Comparison of ENCODE assay signal across 1 cellular context in the genomic region with DNA sequence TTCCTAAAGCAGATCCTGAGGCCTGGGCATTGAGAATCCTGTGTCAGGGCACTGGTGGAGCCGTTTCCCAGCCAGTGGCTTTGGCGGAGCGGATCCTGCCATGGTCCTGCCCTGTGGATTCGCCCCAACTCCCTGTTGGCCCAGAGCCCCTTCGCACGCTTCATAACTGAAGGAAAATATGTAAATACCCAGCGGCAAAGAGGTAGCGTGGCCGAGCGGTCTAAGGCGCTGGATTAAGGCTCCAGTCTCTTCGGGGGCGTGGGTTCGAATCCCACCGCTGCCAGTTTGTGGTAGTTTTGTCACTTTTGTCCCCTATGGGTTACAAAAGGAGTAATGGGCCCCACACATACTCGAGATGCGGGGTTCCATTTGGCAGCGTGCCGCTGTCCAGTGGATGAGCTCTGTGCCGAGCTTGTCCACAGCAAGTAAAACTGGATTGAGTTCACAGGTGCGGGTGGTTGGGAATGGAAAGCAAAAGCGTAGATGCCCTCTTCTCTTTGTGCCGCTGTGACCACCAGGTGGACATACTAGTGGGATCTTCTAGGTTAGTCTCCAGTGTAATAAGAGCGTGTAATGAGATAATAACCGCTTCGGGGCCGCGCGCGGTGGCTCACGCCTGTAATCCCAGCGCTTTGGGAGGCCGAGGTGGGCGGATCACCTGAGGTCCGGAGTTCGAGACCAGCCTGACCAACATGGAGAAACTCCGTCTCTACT.
TF ChIP-seq lines count a peak whose summit lies in the region.

No MANE protein-coding gene starts in this region.

TF ChIP-seq in A549, 52 proteins besides CTCF, POLR2A, EP300 and RAD21 (continued from another document):
- TF ChIP-seq RARB (CRISPR knock-in tag; IDR thresholded peaks at IDR 0.05) (0 out of 2 replicates have a peak, but pooled peaks have one; percentile 43), ATOH8 (CRISPR knock-in tag; IDR thresholded peaks at IDR 0.05; ENCODE audit: low read depth) (no peak), JUNB (IDR thresholded peaks at IDR 0.05) (no peak), HOXB13 (CRISPR knock-in tag; IDR thresholded peaks at IDR 0.05; ENCODE audit: low read depth) (no peak), PBX3 (IDR thresholded peaks at IDR 0.05) (no peak), REST (IDR thresholded peaks at IDR 0.05) (no peak), RFX5 (IDR thresholded peaks at IDR 0.05) (0 out of 2 replicates have a peak, but pooled peaks have one; percentile 18), NFE2L2 (conservative IDR thresholded peaks at IDR 0.05; ENCODE audit: low read length) (no peak), ZC3H11A (IDR thresholded peaks at IDR 0.05) (no peak), CEBPB (IDR thresholded peaks at IDR 0.05) (peak in 1 of 2 experiments; percentile 40; a peak in 2 of 4 replicates), HOXA7 (CRISPR knock-in tag; IDR thresholded peaks at IDR 0.05) (no peak), MAZ (IDR thresholded peaks at IDR 0.05; ENCODE audit: borderline replicate concordance, low read depth, low read length) (no peak), JUN (IDR thresholded peaks at IDR 0.05) (0 out of 5 replicates have a peak, but pooled peaks of 1 of the 2 experiments have one; percentile 28), KDM5A (IDR thresholded peaks at IDR 0.05) (no peak), BHLHE40 (IDR thresholded peaks at IDR 0.05; ENCODE audit: low read depth, low read length) (no peak), KDM1A (IDR thresholded peaks at IDR 0.05; ENCODE audit: low read depth) (peak; percentile 90), NPAS2 (CRISPR knock-in tag; IDR thresholded peaks at IDR 0.05; ENCODE audit: borderline replicate concordance) (no peak), POLR2AphosphoS2 (conservative IDR thresholded peaks at IDR 0.05; ENCODE audit: low read length) (no peak), CHD2 (IDR thresholded peaks at IDR 0.05; ENCODE audit: low read length, partially characterized antibody) (no peak), FOSL2 (IDR thresholded peaks at IDR 0.05) (no peak), FOSL2 (CRISPR knock-in tag; IDR thresholded peaks at IDR 0.05) (no peak), HDAC2 (IDR thresholded peaks at IDR 0.05) (0 out of 2 replicates have a peak, but pooled peaks have one; percentile 38), PHF8 (IDR thresholded peaks at IDR 0.05; ENCODE audit: borderline replicate concordance, low read depth) (no peak), CHD4 (IDR thresholded peaks at IDR 0.05; ENCODE audit: borderline replicate concordance) (peak; percentile 98), TP53 (CRISPR knock-in tag; IDR thresholded peaks at IDR 0.05) (0 out of 2 replicates have a peak, but pooled peaks have one; percentile 50), SREBF2 (IDR thresholded peaks at IDR 0.05) (peak; percentile 83), MYC (IDR thresholded peaks at IDR 0.05; ENCODE audit: borderline replicate concordance, low read length) (no peak), BCL3 (IDR thresholded peaks at IDR 0.05) (no peak), NR3C1 (IDR thresholded peaks at IDR 0.05) (no peak), HMGXB4 (CRISPR knock-in tag; IDR thresholded peaks at IDR 0.05; ENCODE audit: borderline replicate concordance) (peak; percentile 84), CBX2 (IDR thresholded peaks at IDR 0.05; ENCODE audit: borderline replicate concordance, low read depth) (no peak), FOXS1 (CRISPR knock-in tag; IDR thresholded peaks at IDR 0.05) (no peak), HEYL (CRISPR knock-in tag; IDR thresholded peaks at IDR 0.05) (0 out of 2 replicates have a peak, but pooled peaks have one; percentile 16), GATA3 (IDR thresholded peaks at IDR 0.05; ENCODE audit: borderline replicate concordance) (peak; percentile 47; the same call in 1 of the 2 replicates), EHMT2 (IDR thresholded peaks at IDR 0.05; ENCODE audit: low read depth) (peak; percentile 64; the same call in 1 of the 2 replicates), ZNF302 (CRISPR knock-in tag; IDR thresholded peaks at IDR 0.05) (no peak), RCOR1 (IDR thresholded peaks at IDR 0.05; ENCODE audit: low read depth, low read length) (no peak), ESRRA (IDR thresholded peaks at IDR 0.05; ENCODE audit: borderline replicate concordance, low read length) (no peak), SMC3 (IDR thresholded peaks at IDR 0.05) (peak; percentile 15; the same call in 1 of the 3 replicates), TFCP2L1 (CRISPR knock-in tag; IDR thresholded peaks at IDR 0.05) (no peak), MAX (IDR thresholded peaks at IDR 0.05) (peak; percentile 69), HOXB5 (CRISPR knock-in tag; IDR thresholded peaks at IDR 0.05) (peak; percentile 77; the same call in 1 of the 2 replicates)
- TF ChIP-seq, protein P1, sequence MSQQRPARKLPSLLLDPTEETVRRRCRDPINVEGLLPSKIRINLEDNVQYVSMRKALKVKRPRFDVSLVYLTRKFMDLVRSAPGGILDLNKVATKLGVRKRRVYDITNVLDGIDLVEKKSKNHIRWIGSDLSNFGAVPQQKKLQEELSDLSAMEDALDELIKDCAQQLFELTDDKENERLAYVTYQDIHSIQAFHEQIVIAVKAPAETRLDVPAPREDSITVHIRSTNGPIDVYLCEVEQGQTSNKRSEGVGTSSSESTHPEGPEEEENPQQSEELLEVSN (IDR thresholded peaks at IDR 0.05; ENCODE audit: borderline replicate concordance, low read depth): 0 out of 2 replicates have a peak, but pooled peaks have one; percentile 44
- TF ChIP-seq, protein P2, sequence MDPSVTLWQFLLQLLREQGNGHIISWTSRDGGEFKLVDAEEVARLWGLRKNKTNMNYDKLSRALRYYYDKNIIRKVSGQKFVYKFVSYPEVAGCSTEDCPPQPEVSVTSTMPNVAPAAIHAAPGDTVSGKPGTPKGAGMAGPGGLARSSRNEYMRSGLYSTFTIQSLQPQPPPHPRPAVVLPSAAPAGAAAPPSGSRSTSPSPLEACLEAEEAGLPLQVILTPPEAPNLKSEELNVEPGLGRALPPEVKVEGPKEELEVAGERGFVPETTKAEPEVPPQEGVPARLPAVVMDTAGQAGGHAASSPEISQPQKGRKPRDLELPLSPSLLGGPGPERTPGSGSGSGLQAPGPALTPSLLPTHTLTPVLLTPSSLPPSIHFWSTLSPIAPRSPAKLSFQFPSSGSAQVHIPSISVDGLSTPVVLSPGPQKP (IDR thresholded peaks at IDR 0.05; ENCODE audit: low read depth, low read length): no peak
